In genomic region chr6:11747021-11747420, GRCh38 we compare ENCODE assay signal across 18 cellular contexts. TPM values are rescaled to one million over a fixed set of nuclear protein-coding genes. Genes with fewer than 3 reads are reported as not detected.
DNase-seq lines count a peak whose midpoint lies in the region; ATAC-seq and TF ChIP-seq lines count a peak whose summit lies in the region.
"Had no signal": no experiment of that assay in that cellular context is flagged by ENCODE, and none has a peak within 500 bp of the region (broad histone marks: within the 10 kb centered on the region; RNA-seq: fewer than 3 reads in every experiment).

No MANE protein-coding gene starts in this region.

- TF ChIP-seq POLR2A in gastroesophageal sphincter (IDR thresholded peaks at IDR 0.05), result no peak

- DNase-seq in COLO829 (ENCODE audit: low spot score) (peak; percentile 54), SK-MEL-5 (ENCODE audit: low read depth, low spot score) (peak; percentile 38), fibroblast of peridontal ligament (ENCODE audit: extremely low read depth) (peak; percentile 69), tibial artery (no peak), activated T-cell treated with anti-CD3 and anti-CD28 coated beads for 4 hours (no peak), activated gamma-delta T cell (lab: John Stamatoyannopoulos, UW) (no peak)
- DNase-seq: 8988T; BE2C; CD4-positive, alpha-beta memory T cell; COR-L47; DMS153; DMS79 treated with DMSO at 0.1 percent for 48 hours; GDM1; HCEC 1CT; HFFc6 had no signal

- WGBS in gastroesophageal sphincter (ENCODE audit: low coverage in 1 of 2), 2 donors, result 67 to 93% methylated on average over 1 to 3 of the region's 3 CpGs

- peak overlapping the region; percentile 7 to 50 for H3K27ac ChIP-seq in tibial artery
- no peak overlapping the region for H3K27ac ChIP-seq in gastroesophageal sphincter
- H3K27ac ChIP-seq: C4-2B had no signal

- no peaks in the 10 kb centered on the region for H3K36me3 ChIP-seq in tibial artery
- H3K36me3 ChIP-seq in gastroesophageal sphincter, result no peaks in the 10 kb centered on the region
- H3K36me3 ChIP-seq: BE2C had no signal

- H3K27me3 ChIP-seq in tibial artery, result no peaks in the 10 kb centered on the region
- no peaks in the 10 kb centered on the region for H3K27me3 ChIP-seq in gastroesophageal sphincter
- H3K27me3 ChIP-seq: BE2C had no signal

- in situ Hi-C loops in SK-MEL-5 (cut with HindIII; ENCODE audit: low pct_unique_long_range_greater_than_20kb, low sequenced_read_pairs), result no loop called here

- H3K9me3 ChIP-seq in tibial artery, result no peaks in the 10 kb centered on the region
- no peaks in the 10 kb centered on the region for H3K9me3 ChIP-seq in gastroesophageal sphincter
- H3K9me3 ChIP-seq: BE2C had no signal

- TF ChIP-seq CTCF in tibial artery (IDR thresholded peaks at IDR 0.05), result no peak
- TF ChIP-seq CTCF in gastroesophageal sphincter (IDR thresholded peaks at IDR 0.05), result no peak

- peaks cover 0 to 33% (median 15%) of the 10 kb centered on the region in 4 donors for H3K4me1 ChIP-seq in tibial artery
- H3K4me1 ChIP-seq in gastroesophageal sphincter, result peaks cover 0 to 11% (median 8%) of the 10 kb centered on the region in 3 donors
- H3K4me1 ChIP-seq: BE2C had no signal

- H3K4me3 ChIP-seq in tibial artery (no peak overlapping the region), gastroesophageal sphincter (no peak overlapping the region)

- no peak for TF ChIP-seq EP300 in gastroesophageal sphincter (IDR thresholded peaks at IDR 0.05)

- intact Hi-C loops in tibial artery (cut with DNase I; ENCODE audit: low total_unique reads), result no loop called here

- ATAC-seq in gastroesophageal sphincter, result no peak
- ATAC-seq: HepG2 had no signal

RNA-seq across cellular contexts. Expression of gene ADTRP, which starts 31.6 kb away (rescaled TPM):
- not detected in 2 replicates for total RNA-seq in SK-MEL-5 (2014; rRNA removed; shearing (Covaris generic))
- polyA plus RNA-seq in SK-MEL-5 (2015; cell fraction: cytosol; rRNA removed), result 0.25 and 0.36 TPM in 2 replicates
- polyA plus RNA-seq in SK-MEL-5 (2015; cell fraction: nucleus; rRNA removed), result 0.37 TPM in 1 of 2 replicates, not detected in the other
- total RNA-seq in gastroesophageal sphincter, result under 1 TPM in 3 of 4 donors, not detected in 1; 0.23 to 0.72 (median 0.67) TPM
- total RNA-seq: HepG2 had no signal
- polyA plus RNA-seq: HepG2 had no signal

Comparison
In these comparisons a context has a peak if more than half of its experiments do, and no peak if none do; other contexts are left out.
1. DNase-seq: peak in COLO829 (single experiment), SK-MEL-5 (single experiment) and fibroblast of peridontal ligament (single experiment); none in tibial artery (0 of 2), activated T-cell treated with anti-CD3 and anti-CD28 coated beads for 4 hours (single experiment) and activated gamma-delta T cell (single experiment).
2. H3K27ac ChIP-seq: peak in tibial artery (2 of 2); none in gastroesophageal sphincter (0 of 4).